ENCODE assay signal across 14 cellular contexts in the genomic region with DNA sequence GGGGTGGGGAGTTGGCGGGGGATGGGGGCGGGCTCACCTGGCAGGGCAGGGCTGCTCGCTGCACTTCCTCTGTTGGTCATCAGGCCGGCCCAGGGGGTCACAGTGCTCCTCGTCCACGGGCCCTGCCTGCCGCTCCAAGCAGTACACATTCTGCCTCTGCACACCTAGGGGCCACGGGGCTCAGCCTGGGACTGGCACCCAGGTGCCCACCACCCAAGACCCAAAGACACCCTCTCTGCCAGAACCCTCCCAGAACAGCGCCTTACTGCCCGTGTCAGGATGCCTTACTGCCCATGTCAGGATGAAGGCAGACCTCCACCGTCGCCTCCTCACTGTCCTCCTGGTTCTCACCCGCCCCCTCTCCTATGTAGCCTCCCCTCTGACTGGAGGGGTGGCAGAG. TPM values are rescaled to one million over a fixed set of nuclear protein-coding genes. Genes with fewer than 3 reads are reported as not detected.
A peak's percentile ranks its signal among the peaks of the same experiment; 100 is the strongest.
DNase-seq lines count a peak whose midpoint lies in the region; ATAC-seq, FAIRE-seq and TF ChIP-seq lines count a peak whose summit lies in the region.
"Had no signal": no experiment of that assay in that cellular context is flagged by ENCODE, and none has a peak within 500 bp of the region (broad histone marks: within the 10 kb centered on the region; RNA-seq: fewer than 3 reads in every experiment).

No MANE protein-coding gene starts in this region.

- no peak overlapping the region for H3K14ac ChIP-seq in neuronal stem cell (ENCODE audit: low read length)

- no peak overlapping the region for H3K23ac ChIP-seq in neuronal stem cell (ENCODE audit: low read depth, low read length, poor library complexity)

- H3K27me3 ChIP-seq in right cardiac atrium (ENCODE audit: control insufficient read depth, insufficient read depth) (no peaks in the 10 kb centered on the region), neuronal stem cell (ENCODE audit: control insufficient read depth in 3 of 3, insufficient read depth in 3 of 3, low read depth in 1 of 3, low read length in 3 of 3) (no peaks in the 10 kb centered on the region)

- peaks cover 2% of the 10 kb centered on the region for H3K79me1 ChIP-seq in neuronal stem cell (ENCODE audit: low read depth, low read length)

- H3K9ac ChIP-seq in kidney (ENCODE audit: low read length in 2 of 2) = no peak overlapping the region
- peak overlapping the region; percentile 44 for H3K9ac ChIP-seq in neuronal stem cell (ENCODE audit: low read depth, low read length, poor library complexity)
- H3K9ac ChIP-seq: KMS-11 had no signal

- H4K91ac ChIP-seq in neuronal stem cell (ENCODE audit: low read depth, low read length, poor library complexity) = no peak overlapping the region

- DNase-seq in right cardiac atrium (peak; percentile 12 to 63 (median 46)), left cardiac atrium (no peak), kidney (peak; percentile 43), neuronal stem cell (ENCODE audit: low spot score) (no peak), GM19239 (ENCODE audit: insufficient read length, low spot score) (no peak), D721Med (ENCODE audit: insufficient read length, low spot score) (no peak)
- DNase-seq: COR-L47, DMS153, NCI-H1436, NCI-H2029 treated with DMSO at 0.1 percent for 48 hours, NCI-H82 had no signal

- intact Hi-C loops in right cardiac atrium (cut with DNase I) = loop anchor here in 1 of 4 donors (10.0 kb wide), 1 partner anchor 47 kb away; a partner anchor contains a TSS
- intact Hi-C loops in left cardiac atrium (cut with DNase I) = no loop called here
- intact Hi-C loops in kidney (cut with DNase I) = no loop called here

- no peak overlapping the region for H2BK5ac ChIP-seq in neuronal stem cell (ENCODE audit: low read length)

- no peak overlapping the region for H3K4ac ChIP-seq in neuronal stem cell (ENCODE audit: low read length)

- no peak overlapping the region for H2AK5ac ChIP-seq in neuronal stem cell (ENCODE audit: low read depth, low read length)

- no peak overlapping the region for H2BK120ac ChIP-seq in neuronal stem cell (ENCODE audit: low read depth, low read length)

- H4K8ac ChIP-seq in neuronal stem cell (ENCODE audit: low read depth, low read length) = no peak overlapping the region

- H3K9me3 ChIP-seq in right cardiac atrium (ENCODE audit: control insufficient read depth, low read length) (no peaks in the 10 kb centered on the region), kidney (ENCODE audit: control insufficient read depth in 1 of 2, low read length in 2 of 2) (no peaks in the 10 kb centered on the region), neuronal stem cell (replicated peaks in 1 of 2; ENCODE audit: control insufficient read depth in 2 of 2, insufficient read depth in 1 of 2, low read depth in 1 of 2, low read length in 2 of 2) (no peaks in the 10 kb centered on the region)

- H3K36me3 ChIP-seq in kidney (ENCODE audit: control insufficient read depth in 1 of 2, insufficient read depth in 2 of 2, low read length in 2 of 2) (no peaks in the 10 kb centered on the region), neuronal stem cell (replicated peaks in 1 of 2; ENCODE audit: control insufficient read depth in 2 of 2, insufficient read depth in 2 of 2, low read length in 2 of 2) (peaks cover 2 to 3% of the 10 kb centered on the region in 2 donors)

- H3K4me1 ChIP-seq in right cardiac atrium (ENCODE audit: control insufficient read depth, insufficient read depth, low read length) (peaks cover 2% of the 10 kb centered on the region), kidney (ENCODE audit: control insufficient read depth in 1 of 2, insufficient read depth in 1 of 2, low read depth in 1 of 2, low read length in 2 of 2) (no peaks in the 10 kb centered on the region), neuronal stem cell (ENCODE audit: control insufficient read depth in 2 of 2, insufficient read depth in 1 of 2, low read depth in 1 of 2, low read length in 2 of 2) (peaks cover 0 to 4% of the 10 kb centered on the region in 2 donors)

- no peak overlapping the region for H3K27ac ChIP-seq in right cardiac atrium (ENCODE audit: low read length)
- H3K27ac ChIP-seq in kidney (ENCODE audit: low read depth in 2 of 2, low read length in 2 of 2) = no peak overlapping the region
- H3K27ac ChIP-seq in neuronal stem cell (replicated peaks; ENCODE audit: low read length) = no peak overlapping the region
- H3K27ac ChIP-seq: KMS-11 had no signal

- no peak overlapping the region for H2AFZ ChIP-seq in neuronal stem cell (ENCODE audit: low read length)

- H3K18ac ChIP-seq in neuronal stem cell (ENCODE audit: low read length) = no peak overlapping the region

- no peak overlapping the region for H2BK15ac ChIP-seq in neuronal stem cell (ENCODE audit: low read length)

- FAIRE-seq in kidney (lab: Jason Lieb, UNC) (no peak), GM19239 (lab: Jason Lieb, UNC) (no peak), D721Med (lab: Jason Lieb, UNC) (no peak)
- FAIRE-seq: H54 had no signal

- ATAC-seq in right cardiac atrium (no peak), left cardiac atrium (no peak), GM21576 (IDR thresholded peaks at IDR 0.05; ENCODE audit: unreplicated experiment) (no peak)

- TF ChIP-seq CTCF in kidney (IDR thresholded peaks at IDR 0.05; ENCODE audit: borderline replicate concordance, extremely low read depth, insufficient read depth) (no peak), D721Med (IDR thresholded peaks at IDR 0.05; ENCODE audit: insufficient read depth, missing control alignments) (no peak)

- H2BK12ac ChIP-seq in neuronal stem cell (ENCODE audit: low read length) = no peak overlapping the region

- no peak overlapping the region for H3K4me2 ChIP-seq in neuronal stem cell (ENCODE audit: insufficient read depth, low read length, poor library complexity, severe bottlenecking)
- H3K4me2 ChIP-seq: KMS-11 had no signal

- 83% methylated on average over 13 of the region's 13 CpGs for WGBS in right cardiac atrium
- no CpG with 5 or more reads among the region's 13 CpGs for WGBS in neuronal stem cell (ENCODE audit: extremely low coverage in 2 of 2, insufficient read length in 2 of 2, insufficient replicate concordance in 1 of 2), 2 donors

- H3K4me3 ChIP-seq in right cardiac atrium (ENCODE audit: low read length) = no peak overlapping the region
- no peak overlapping the region for H3K4me3 ChIP-seq in kidney (ENCODE audit: low read length in 2 of 2)
- H3K4me3 ChIP-seq in neuronal stem cell (ENCODE audit: low read length in 2 of 2) = no peak overlapping the region

RNA-seq across cellular contexts. Expression of a gene that starts 43.2 kb away (rescaled TPM):
- total RNA-seq in right cardiac atrium (10 to 100 TPM; 38.8 to 85.9 (median 82.0) TPM), left cardiac atrium (10 to 100 TPM; 35.8 to 45.9 TPM), kidney (3.1 TPM)
- polyA plus RNA-seq in right cardiac atrium (40.3 TPM), kidney (ENCODE audit: insufficient read depth, low read depth, low replicate concordance) (0.82 TPM)
- polyA plus RNA-seq in neuronal stem cell (2013, experiment 1 of 2) = 36.9 TPM
- 37.0 TPM for polyA plus RNA-seq in neuronal stem cell (2013, experiment 2 of 2)

Comparison
In these comparisons a context has a peak if more than half of its experiments do, and no peak if none do; other contexts are left out.
1. DNase-seq: peak in right cardiac atrium (3 of 3) and kidney (single experiment); none in left cardiac atrium (single experiment), neuronal stem cell (single experiment), GM19239 (single experiment) and D721Med (single experiment).